In the genomic region with DNA sequence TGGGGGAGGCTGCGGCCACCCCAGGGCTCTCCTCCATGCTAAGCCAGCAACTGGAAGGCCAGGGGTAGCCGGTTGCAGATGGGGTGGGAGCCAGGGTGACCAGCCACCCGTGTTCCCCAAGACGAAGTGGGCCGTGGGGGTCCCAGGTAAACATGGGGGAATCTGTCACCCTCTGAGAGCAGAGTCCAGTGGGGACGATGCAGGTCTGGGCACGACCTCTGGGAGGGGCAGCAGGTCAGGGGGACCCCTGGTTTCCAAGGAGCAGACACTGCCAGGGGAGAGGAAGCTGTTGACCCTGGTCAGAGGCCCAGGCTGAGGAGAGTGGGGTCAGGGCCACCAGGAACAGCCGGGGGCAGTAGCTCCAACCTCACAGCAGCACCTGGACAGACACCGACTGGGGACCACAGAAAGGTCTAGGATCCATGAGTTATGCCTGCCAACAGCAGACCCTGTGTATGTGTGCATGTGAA, we compare ENCODE assay signal across 27 cellular contexts. TPM values are rescaled to one million over a fixed set of nuclear protein-coding genes. Genes with fewer than 3 reads are reported as not detected.
A peak's percentile ranks its signal among the peaks of the same experiment; 100 is the strongest.
DNase-seq lines count a peak whose midpoint lies in the region; ATAC-seq, FAIRE-seq and TF ChIP-seq lines count a peak whose summit lies in the region.
"Had no signal": no experiment of that assay in that cellular context is flagged by ENCODE, and none has a peak within 500 bp of the region (broad histone marks: within the 10 kb centered on the region; RNA-seq: fewer than 3 reads in every experiment).

No MANE protein-coding gene starts in this region.

- no peak overlapping the region for H3K14ac ChIP-seq in trophoblast cell (ENCODE audit: low read length)

- WGBS in heart right ventricle, 2 donors: 81 to 83% methylated on average over 9 of the region's 9 CpGs
- no CpG with 5 or more reads among the region's 9 CpGs for WGBS in trophoblast cell (ENCODE audit: extremely low coverage, insufficient coverage, insufficient read length)

- H3K27ac ChIP-seq in heart right ventricle (no peak overlapping the region), kidney (ENCODE audit: low read depth in 2 of 2, low read length in 2 of 2) (no peak overlapping the region), trophoblast cell (ENCODE audit: low read depth, low read length) (no peak overlapping the region)
- H3K27ac ChIP-seq: HL-60 had no signal

- H2AFZ ChIP-seq in Loucy (ENCODE audit: low read length) (no peak overlapping the region), trophoblast cell (ENCODE audit: insufficient read depth, low read length, poor library complexity) (no peak overlapping the region)
- H2AFZ ChIP-seq: GM23338 had no signal

- no peak overlapping the region for H4K8ac ChIP-seq in trophoblast cell (ENCODE audit: low read depth, low read length)

- H4K12ac ChIP-seq in trophoblast cell (ENCODE audit: low read depth, low read length): no peak overlapping the region

- H3K9ac ChIP-seq in Loucy (ENCODE audit: low read depth, low read length, poor library complexity, severe bottlenecking) (peak overlapping the region; percentile 63), kidney (ENCODE audit: low read length in 2 of 2) (no peak overlapping the region), trophoblast cell (ENCODE audit: low read length) (no peak overlapping the region)

- no peaks in the 10 kb centered on the region for H3K9me2 ChIP-seq in Loucy (replicated peaks; ENCODE audit: low read depth, low read length)

- TF ChIP-seq CTCF in heart right ventricle (IDR thresholded peaks at IDR 0.05): no peak
- no peak for TF ChIP-seq CTCF in Loucy (conservative IDR thresholded peaks at IDR 0.05; ENCODE audit: low read length)
- no peak for TF ChIP-seq CTCF in kidney (IDR thresholded peaks at IDR 0.05; ENCODE audit: borderline replicate concordance, extremely low read depth, insufficient read depth)

- H3K4me2 ChIP-seq in Loucy (ENCODE audit: low read depth, low read length, poor library complexity, severe bottlenecking) (peak overlapping the region; percentile 70), trophoblast cell (ENCODE audit: low read length) (no peak overlapping the region)
- H3K4me2 ChIP-seq: GM23338 had no signal

- H4K91ac ChIP-seq in trophoblast cell (ENCODE audit: low read depth, low read length): no peak overlapping the region

- peak; percentile 52 for DNase-seq in Right ventricle myocardium inferior (ENCODE audit: missing footprints)
- DNase-seq in heart right ventricle: no peak
- DNase-seq in kidney: peak; percentile 59
- DNase-seq in trophoblast cell: no peak
- DNase-seq in activated gamma-delta T cell (lab: John Stamatoyannopoulos, UW): no peak
- DNase-seq in SIG-M5 (lab: John Stamatoyannopoulos, UW): no peak
- DNase-seq in NCI-H2227 treated with DMSO at 0.1 percent for 48 hours (lab: John Stamatoyannopoulos, UW): no peak
- DNase-seq: C1 segment of cervical spinal cord; CD4-positive, alpha-beta memory T cell; COR-L47; HCEC 1CT; Karpas-422; NCI-H1092 treated with DMSO at 0.1 percent for 48 hours; NCI-H1436; NCI-H187; NCI-H2081 treated with DMSO at 0.1 percent for 48 hours; NCI-H2171 treated with DMSO at 0.1 percent for 48 hours; NCI-H524; NCI-H748 treated with DMSO at 0.1 percent for 48 hours; PC-3; SHP77 had no signal

- H3K4me1 ChIP-seq in heart right ventricle: peaks cover 0 to 8% (median 0%) of the 10 kb centered on the region in 9 donors
- H3K4me1 ChIP-seq in Loucy (ENCODE audit: insufficient read depth, low read length, poor library complexity, severe bottlenecking): peaks cover 16% of the 10 kb centered on the region
- no peaks in the 10 kb centered on the region for H3K4me1 ChIP-seq in kidney (ENCODE audit: control insufficient read depth in 1 of 2, insufficient read depth in 1 of 2, low read depth in 1 of 2, low read length in 2 of 2)
- H3K4me1 ChIP-seq in trophoblast cell (ENCODE audit: control insufficient read depth in 1 of 2, insufficient read depth in 2 of 2, low read length in 2 of 2): peaks cover 3 to 4% of the 10 kb centered on the region in 2 experiments

- no peak overlapping the region for H3K23ac ChIP-seq in trophoblast cell (ENCODE audit: low read length)

- H3K18ac ChIP-seq in trophoblast cell (ENCODE audit: low read length): no peak overlapping the region

- no peaks in the 10 kb centered on the region for H3F3A ChIP-seq in Loucy (ENCODE audit: low read depth)

- H4K20me1 ChIP-seq in Loucy (ENCODE audit: insufficient read depth, low read length, poor library complexity, severe bottlenecking): no peaks in the 10 kb centered on the region

- H3K4me3 ChIP-seq in heart right ventricle: no peak overlapping the region
- peak overlapping the region; percentile 42 for H3K4me3 ChIP-seq in Loucy (ENCODE audit: low read length, poor library complexity, severe bottlenecking)
- H3K4me3 ChIP-seq in kidney (ENCODE audit: low read length in 2 of 2): no peak overlapping the region
- peak overlapping the region; percentile 39 for H3K4me3 ChIP-seq in trophoblast cell (ENCODE audit: low read depth, low read length)
- H3K4me3 ChIP-seq: GM12878, GM23338 had no signal

- no peak overlapping the region for H2AK5ac ChIP-seq in trophoblast cell (ENCODE audit: low read length)

- ATAC-seq in Right ventricle myocardium inferior: no peak
- no peak for ATAC-seq in heart right ventricle
- ATAC-seq: GM12878, GM23338, PC-3 had no signal

- no peak overlapping the region for H2BK12ac ChIP-seq in trophoblast cell (ENCODE audit: low read length)

- intact Hi-C loops in Right ventricle myocardium inferior (cut with DNase I) (no loop called here), heart right ventricle (cut with DNase I) (no loop called here), kidney (cut with DNase I) (no loop called here)

- peaks cover 10 to 68% (median 66%) of the 10 kb centered on the region in 7 donors for H3K27me3 ChIP-seq in heart right ventricle
- no peaks in the 10 kb centered on the region for H3K27me3 ChIP-seq in Loucy (ENCODE audit: insufficient read depth, low read length, poor library complexity, severe bottlenecking)
- no peaks in the 10 kb centered on the region for H3K27me3 ChIP-seq in trophoblast cell (ENCODE audit: insufficient read depth, low read length)

- no peak for FAIRE-seq in kidney (lab: Jason Lieb, UNC)
- FAIRE-seq: A204.1, G401.6 had no signal

- no peaks in the 10 kb centered on the region for H3K79me2 ChIP-seq in Loucy (ENCODE audit: insufficient read depth, low read length)
- no peaks in the 10 kb centered on the region for H3K79me2 ChIP-seq in trophoblast cell (ENCODE audit: control insufficient read depth, insufficient read depth, low read length, poor library complexity)

- H3K9me3 ChIP-seq in heart right ventricle (no peaks in the 10 kb centered on the region), Loucy (ENCODE audit: insufficient read depth, low read depth, low read length) (no peaks in the 10 kb centered on the region), kidney (ENCODE audit: control insufficient read depth in 1 of 2, low read length in 2 of 2) (no peaks in the 10 kb centered on the region), trophoblast cell (ENCODE audit: insufficient read depth, low read depth, low read length) (peaks cover 15% of the 10 kb centered on the region)

- H2BK120ac ChIP-seq in trophoblast cell (ENCODE audit: insufficient read depth, low read length, poor library complexity): no peak overlapping the region

- H2BK5ac ChIP-seq in trophoblast cell (ENCODE audit: low read depth, low read length, poor library complexity): no peak overlapping the region

- H3K79me1 ChIP-seq in trophoblast cell (ENCODE audit: low read length): no peaks in the 10 kb centered on the region

- H3K36me3 ChIP-seq in heart right ventricle (no peaks in the 10 kb centered on the region), Loucy (ENCODE audit: insufficient read depth, low read length) (no peaks in the 10 kb centered on the region), kidney (ENCODE audit: control insufficient read depth in 1 of 2, insufficient read depth in 2 of 2, low read length in 2 of 2) (no peaks in the 10 kb centered on the region), trophoblast cell (ENCODE audit: control insufficient read depth in 1 of 2, insufficient read depth in 2 of 2, low read length in 2 of 2) (no peaks in the 10 kb centered on the region)

- no peak overlapping the region for H3K4ac ChIP-seq in trophoblast cell (ENCODE audit: low read depth, low read length)

RNA-seq across cellular contexts. Expression of a gene that starts 35.0 kb away (rescaled TPM):
- 51.9 TPM for total RNA-seq in Right ventricle myocardium inferior
- total RNA-seq in heart right ventricle: 10 to 100 TPM; 42.3 to 90.6 (median 48.0) TPM
- polyA plus RNA-seq in heart right ventricle: 10 to 100 TPM; 28.1 to 39.9 TPM
- 44.7 TPM for total RNA-seq in kidney
- 23.8 TPM for polyA plus RNA-seq in kidney (ENCODE audit: insufficient read depth, low read depth, low replicate concordance)
- polyA plus RNA-seq in trophoblast cell (2013): 64.1 and 68.4 TPM in 2 replicates

Comparison
In these comparisons a context has a peak if more than half of its experiments do, and no peak if none do; other contexts are left out.
1. DNase-seq: peak in Right ventricle myocardium inferior (single experiment) and kidney (single experiment); none in heart right ventricle (0 of 2), trophoblast cell (0 of 2), activated gamma-delta T cell (single experiment), SIG-M5 (single experiment) and NCI-H2227 treated with DMSO at 0.1 percent for 48 hours (single experiment).
2. H3K4me3 ChIP-seq: peak in Loucy (single experiment) and trophoblast cell (single experiment); none in heart right ventricle (0 of 10) and kidney (0 of 2).